In the genomic region with DNA sequence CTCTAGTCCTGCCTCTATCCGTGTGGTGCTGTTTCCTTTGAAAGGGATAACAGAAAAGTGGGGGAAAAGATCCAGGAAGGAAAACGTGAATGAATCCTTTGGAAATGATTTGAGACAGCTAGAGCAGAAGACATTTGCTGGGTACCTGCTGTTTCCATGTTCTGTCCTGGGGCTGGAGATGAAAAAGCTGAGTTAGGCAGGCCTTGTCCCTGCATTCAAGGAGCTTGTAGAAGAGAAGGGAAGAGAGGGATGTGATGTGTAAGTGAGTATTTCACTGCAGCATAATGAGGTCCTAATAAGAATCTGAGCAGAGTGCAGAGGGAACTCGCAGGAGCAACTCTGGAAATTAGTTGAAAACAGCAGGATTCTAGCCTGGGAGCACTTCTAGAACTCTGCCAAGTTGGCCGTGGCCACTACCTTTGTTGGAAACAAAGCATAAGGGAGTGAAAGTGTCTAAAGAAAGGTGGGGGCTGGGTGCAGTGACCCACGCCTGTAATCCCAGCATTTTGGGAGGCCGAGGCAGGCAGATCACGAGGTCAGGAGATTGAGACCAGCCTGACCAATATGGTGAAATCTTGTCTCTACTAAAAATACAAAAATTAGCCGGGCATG, we compare ENCODE assay signal across 1 cellular context.
TF ChIP-seq lines count a peak whose summit lies in the region.

No MANE protein-coding gene starts in this region.

TF ChIP-seq in GM12878, 131 proteins besides CTCF, POLR2A, EP300 and RAD21:
- TF ChIP-seq, protein P1, sequence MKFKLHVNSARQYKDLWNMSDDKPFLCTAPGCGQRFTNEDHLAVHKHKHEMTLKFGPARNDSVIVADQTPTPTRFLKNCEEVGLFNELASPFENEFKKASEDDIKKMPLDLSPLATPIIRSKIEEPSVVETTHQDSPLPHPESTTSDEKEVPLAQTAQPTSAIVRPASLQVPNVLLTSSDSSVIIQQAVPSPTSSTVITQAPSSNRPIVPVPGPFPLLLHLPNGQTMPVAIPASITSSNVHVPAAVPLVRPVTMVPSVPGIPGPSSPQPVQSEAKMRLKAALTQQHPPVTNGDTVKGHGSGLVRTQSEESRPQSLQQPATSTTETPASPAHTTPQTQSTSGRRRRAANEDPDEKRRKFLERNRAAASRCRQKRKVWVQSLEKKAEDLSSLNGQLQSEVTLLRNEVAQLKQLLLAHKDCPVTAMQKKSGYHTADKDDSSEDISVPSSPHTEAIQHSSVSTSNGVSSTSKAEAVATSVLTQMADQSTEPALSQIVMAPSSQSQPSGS (IDR thresholded peaks at IDR 0.05; ENCODE audit: low read length), result no peak
- TF ChIP-seq, protein P2, sequence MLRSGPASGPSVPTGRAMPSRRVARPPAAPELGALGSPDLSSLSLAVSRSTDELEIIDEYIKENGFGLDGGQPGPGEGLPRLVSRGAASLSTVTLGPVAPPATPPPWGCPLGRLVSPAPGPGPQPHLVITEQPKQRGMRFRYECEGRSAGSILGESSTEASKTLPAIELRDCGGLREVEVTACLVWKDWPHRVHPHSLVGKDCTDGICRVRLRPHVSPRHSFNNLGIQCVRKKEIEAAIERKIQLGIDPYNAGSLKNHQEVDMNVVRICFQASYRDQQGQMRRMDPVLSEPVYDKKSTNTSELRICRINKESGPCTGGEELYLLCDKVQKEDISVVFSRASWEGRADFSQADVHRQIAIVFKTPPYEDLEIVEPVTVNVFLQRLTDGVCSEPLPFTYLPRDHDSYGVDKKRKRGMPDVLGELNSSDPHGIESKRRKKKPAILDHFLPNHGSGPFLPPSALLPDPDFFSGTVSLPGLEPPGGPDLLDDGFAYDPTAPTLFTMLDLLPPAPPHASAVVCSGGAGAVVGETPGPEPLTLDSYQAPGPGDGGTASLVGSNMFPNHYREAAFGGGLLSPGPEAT (IDR thresholded peaks at IDR 0.05; ENCODE audit: low read depth), result no peak
- TF ChIP-seq, protein P3, sequence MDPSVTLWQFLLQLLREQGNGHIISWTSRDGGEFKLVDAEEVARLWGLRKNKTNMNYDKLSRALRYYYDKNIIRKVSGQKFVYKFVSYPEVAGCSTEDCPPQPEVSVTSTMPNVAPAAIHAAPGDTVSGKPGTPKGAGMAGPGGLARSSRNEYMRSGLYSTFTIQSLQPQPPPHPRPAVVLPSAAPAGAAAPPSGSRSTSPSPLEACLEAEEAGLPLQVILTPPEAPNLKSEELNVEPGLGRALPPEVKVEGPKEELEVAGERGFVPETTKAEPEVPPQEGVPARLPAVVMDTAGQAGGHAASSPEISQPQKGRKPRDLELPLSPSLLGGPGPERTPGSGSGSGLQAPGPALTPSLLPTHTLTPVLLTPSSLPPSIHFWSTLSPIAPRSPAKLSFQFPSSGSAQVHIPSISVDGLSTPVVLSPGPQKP (IDR thresholded peaks at IDR 0.05; ENCODE audit: low read depth, low read length), result no peak
- no peak for TF ChIP-seq SPI1 (IDR thresholded peaks at IDR 0.05; ENCODE audit: borderline replicate concordance, insufficient read depth, low read depth, low read length)
- TF ChIP-seq POLR2AphosphoS2 (IDR thresholded peaks at IDR 0.05; ENCODE audit: low read depth, low read length), result no peak
- TF ChIP-seq, protein P4, sequence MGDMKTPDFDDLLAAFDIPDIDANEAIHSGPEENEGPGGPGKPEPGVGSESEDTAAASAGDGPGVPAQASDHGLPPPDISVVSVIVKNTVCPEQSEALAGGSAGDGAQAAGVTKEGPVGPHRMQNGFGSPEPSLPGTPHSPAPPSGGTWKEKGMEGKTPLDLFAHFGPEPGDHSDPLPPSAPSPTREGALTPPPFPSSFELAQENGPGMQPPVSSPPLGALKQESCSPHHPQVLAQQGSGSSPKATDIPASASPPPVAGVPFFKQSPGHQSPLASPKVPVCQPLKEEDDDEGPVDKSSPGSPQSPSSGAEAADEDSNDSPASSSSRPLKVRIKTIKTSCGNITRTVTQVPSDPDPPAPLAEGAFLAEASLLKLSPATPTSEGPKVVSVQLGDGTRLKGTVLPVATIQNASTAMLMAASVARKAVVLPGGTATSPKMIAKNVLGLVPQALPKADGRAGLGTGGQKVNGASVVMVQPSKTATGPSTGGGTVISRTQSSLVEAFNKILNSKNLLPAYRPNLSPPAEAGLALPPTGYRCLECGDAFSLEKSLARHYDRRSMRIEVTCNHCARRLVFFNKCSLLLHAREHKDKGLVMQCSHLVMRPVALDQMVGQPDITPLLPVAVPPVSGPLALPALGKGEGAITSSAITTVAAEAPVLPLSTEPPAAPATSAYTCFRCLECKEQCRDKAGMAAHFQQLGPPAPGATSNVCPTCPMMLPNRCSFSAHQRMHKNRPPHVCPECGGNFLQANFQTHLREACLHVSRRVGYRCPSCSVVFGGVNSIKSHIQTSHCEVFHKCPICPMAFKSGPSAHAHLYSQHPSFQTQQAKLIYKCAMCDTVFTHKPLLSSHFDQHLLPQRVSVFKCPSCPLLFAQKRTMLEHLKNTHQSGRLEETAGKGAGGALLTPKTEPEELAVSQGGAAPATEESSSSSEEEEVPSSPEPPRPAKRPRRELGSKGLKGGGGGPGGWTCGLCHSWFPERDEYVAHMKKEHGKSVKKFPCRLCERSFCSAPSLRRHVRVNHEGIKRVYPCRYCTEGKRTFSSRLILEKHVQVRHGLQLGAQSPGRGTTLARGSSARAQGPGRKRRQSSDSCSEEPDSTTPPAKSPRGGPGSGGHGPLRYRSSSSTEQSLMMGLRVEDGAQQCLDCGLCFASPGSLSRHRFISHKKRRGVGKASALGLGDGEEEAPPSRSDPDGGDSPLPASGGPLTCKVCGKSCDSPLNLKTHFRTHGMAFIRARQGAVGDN (IDR thresholded peaks at IDR 0.05), result no peak
- no peak for TF ChIP-seq KDM1A (IDR thresholded peaks at IDR 0.05; ENCODE audit: borderline replicate concordance)
- no peak for TF ChIP-seq NR2F1 (conservative IDR thresholded peaks at IDR 0.05)
- TF ChIP-seq TBL1XR1 (IDR thresholded peaks at IDR 0.05; ENCODE audit: low read depth, low read length), result no peak
- TF ChIP-seq BRCA1 (IDR thresholded peaks at IDR 0.05; ENCODE audit: low read depth, low read length), result no peak
